20 cellular contexts compared by ENCODE assay signal in genomic region chr12:32049956-32050355, GRCh38. TPM values are rescaled to one million over a fixed set of nuclear protein-coding genes. Genes with fewer than 3 reads are reported as not detected.
DNase-seq lines count a peak whose midpoint lies in the region; ATAC-seq and TF ChIP-seq lines count a peak whose summit lies in the region.
"Had no signal": no experiment of that assay in that cellular context is flagged by ENCODE, and none has a peak within 500 bp of the region (broad histone marks: within the 10 kb centered on the region; RNA-seq: fewer than 3 reads in every experiment).

No MANE protein-coding gene starts in this region.

- H3K9me3 ChIP-seq in Panc1 (ENCODE audit: control insufficient read depth, insufficient read depth, low read depth, low read length) (peaks cover 14% of the 10 kb centered on the region; the same call in 1 of the 2 replicates), SK-N-SH (no peaks in the 10 kb centered on the region)
- H3K9me3 ChIP-seq: SJCRH30 had no signal

- no TSS peak for BruUV-seq in Panc1 (replicated peaks; lab: Mats Ljungman, UMichigan)

- H3K36me3 ChIP-seq in Panc1 (ENCODE audit: control insufficient read depth, insufficient read depth, low read length) = no peaks in the 10 kb centered on the region
- H3K36me3 ChIP-seq in SK-N-SH (replicated peaks in 1 of 2; ENCODE audit: control insufficient read depth in 1 of 2, insufficient read depth in 2 of 2, low read length in 1 of 2) = no peaks in the 10 kb centered on the region
- H3K36me3 ChIP-seq: SJCRH30 had no signal

- H3K79me2 ChIP-seq in SK-N-SH (ENCODE audit: insufficient read depth) = no peaks in the 10 kb centered on the region

- H3K9ac ChIP-seq in SK-N-SH = no peak overlapping the region

- no peak overlapping the region for H2AFZ ChIP-seq in SK-N-SH (ENCODE audit: low read depth)

- no peak for TF ChIP-seq RAD21 in SK-N-SH (IDR thresholded peaks at IDR 0.05; ENCODE audit: low read length)

- WGBS in SK-N-SH (ENCODE audit: low lambda C conversion rate) = 82% methylated on average over 2 of the region's 2 CpGs

- TF ChIP-seq CTCF in Panc1 (IDR thresholded peaks at IDR 0.05) = no peak
- no peak for TF ChIP-seq CTCF in fibroblast of villous mesenchyme (IDR thresholded peaks at IDR 0.05; ENCODE audit: insufficient read depth, low read depth, low read length)
- no peak for TF ChIP-seq CTCF in SK-N-SH (IDR thresholded peaks at IDR 0.05)

- no peak for ATAC-seq in Panc1
- ATAC-seq: GM12878 had no signal

- CTCF ChIA-PET in HEK293T (lab: Yijun Ruan, JAX) (no interaction called here), Panc1 (lab: Charles Lee) (no interaction called here), SK-N-SH (lab: Yijun Ruan, JAX) (interaction anchor here (0.6 kb wide), 1 partner anchor 387 kb away, joined by 3 read pairs; no protein-coding TSS in a partner anchor)

- H3K4me3 ChIP-seq in Panc1 (ENCODE audit: low read depth in 2 of 2, low read length in 2 of 2) = no peak overlapping the region
- H3K4me3 ChIP-seq in fibroblast of villous mesenchyme (ENCODE audit: low read depth, low read length) = no peak overlapping the region
- no peak overlapping the region for H3K4me3 ChIP-seq in SK-N-SH (ENCODE audit: low read depth in 2 of 2, low read length in 1 of 2)
- H3K4me3 ChIP-seq: GM12878, SJCRH30 had no signal

- no peak overlapping the region for H3K4me2 ChIP-seq in SK-N-SH

- in situ Hi-C loops in Panc1 (cut with HindIII; ENCODE audit: low pct_unique_long_range_greater_than_20kb, low sequenced_read_pairs) = no loop called here

- DNase-seq in H4 (ENCODE audit: low spot score) = peak; percentile 85
- no peak for DNase-seq in HEK293T (ENCODE audit: extremely low spot score)
- DNase-seq in Panc1 (ENCODE audit: low read depth, low spot score) = no peak
- peak; percentile 53 for DNase-seq in fibroblast of villous mesenchyme (ENCODE audit: low read depth)
- DNase-seq in T-helper 2 cell = no peak
- no peak for DNase-seq in stimulated activated CD4-positive, alpha-beta T cell treated with anti-CD3 and anti-CD28 coated beads, Interleukin-2, amount 100 ng/mL, for 48 hours
- DNase-seq in SK-N-SH = no peak
- DNase-seq: CD4-positive, alpha-beta T cell; DMS79; GDM1; KBM-7; NCI-H1092; NCI-H1694; NCI-H2107; NCI-H226; NCI-H526; SJCRH30; SW 1271 had no signal

- intact Hi-C loops in Panc1 (cut with micrococcal nuclease; ENCODE audit: unreplicated experiment) = no loop called here

- no peaks in the 10 kb centered on the region for H4K20me1 ChIP-seq in SK-N-SH (ENCODE audit: insufficient read depth)

- H3F3A ChIP-seq in SK-N-SH (replicated peaks; ENCODE audit: insufficient read depth) = peaks cover 3% of the 10 kb centered on the region

- H3K4me1 ChIP-seq in Panc1 (ENCODE audit: control insufficient read depth, insufficient read depth, low read length) = 0 out of 2 replicates have a peak, but pooled peaks cover 6% of the 10 kb centered on the region
- H3K4me1 ChIP-seq in SK-N-SH (ENCODE audit: control insufficient read depth in 1 of 2, insufficient read depth in 2 of 2, low read depth in 1 of 2, low read length in 1 of 2) = no peaks in the 10 kb centered on the region
- H3K4me1 ChIP-seq: SJCRH30 had no signal

- POLR2A ChIA-PET in HEK293T (lab: Yijun Ruan, JAX) = no interaction called here
- POLR2A ChIA-PET in Panc1 (lab: Charles Lee) = no interaction called here
- POLR2A ChIA-PET in SK-N-SH (lab: Yijun Ruan, JAX) = no interaction called here

- no peaks in the 10 kb centered on the region for H3K27me3 ChIP-seq in Panc1 (ENCODE audit: control insufficient read depth, insufficient read depth, low read length)
- no peaks in the 10 kb centered on the region for H3K27me3 ChIP-seq in SK-N-SH (ENCODE audit: insufficient read depth)
- H3K27me3 ChIP-seq: SJCRH30 had no signal

- no peaks in the 10 kb centered on the region for H3K9me2 ChIP-seq in SK-N-SH

- no peak for TF ChIP-seq EP300 in SK-N-SH (IDR thresholded peaks at IDR 0.05; ENCODE audit: borderline replicate concordance in 1 of 2, low read depth in 1 of 2, low read length in 1 of 2)

- H3K27ac ChIP-seq in Panc1 (ENCODE audit: low read length) = peak overlapping the region; percentile 52
- H3K27ac ChIP-seq in SK-N-SH (ENCODE audit: low read depth in 2 of 2, low read length in 1 of 2) = no peak overlapping the region
- H3K27ac ChIP-seq: RWPE1, SJCRH30 had no signal

TF ChIP-seq in HEK293T, 16 proteins besides CTCF, POLR2A, EP300 and RAD21:
- TF ChIP-seq ELF4 (IDR thresholded peaks at IDR 0.05) = no peak
- TF ChIP-seq, protein P1, sequence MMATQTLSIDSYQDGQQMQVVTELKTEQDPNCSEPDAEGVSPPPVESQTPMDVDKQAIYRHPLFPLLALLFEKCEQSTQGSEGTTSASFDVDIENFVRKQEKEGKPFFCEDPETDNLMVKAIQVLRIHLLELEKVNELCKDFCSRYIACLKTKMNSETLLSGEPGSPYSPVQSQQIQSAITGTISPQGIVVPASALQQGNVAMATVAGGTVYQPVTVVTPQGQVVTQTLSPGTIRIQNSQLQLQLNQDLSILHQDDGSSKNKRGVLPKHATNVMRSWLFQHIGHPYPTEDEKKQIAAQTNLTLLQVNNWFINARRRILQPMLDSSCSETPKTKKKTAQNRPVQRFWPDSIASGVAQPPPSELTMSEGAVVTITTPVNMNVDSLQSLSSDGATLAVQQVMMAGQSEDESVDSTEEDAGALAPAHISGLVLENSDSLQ (IDR thresholded peaks at IDR 0.05) = peak; percentile 31; the same call in 1 of the 2 replicates

TF ChIP-seq in SK-N-SH, 30 proteins besides CTCF, POLR2A, EP300 and RAD21 (continues in another document):
- TF ChIP-seq RCOR1 (IDR thresholded peaks at IDR 0.05; ENCODE audit: low read length) = no peak
- TF ChIP-seq TEAD4 (IDR thresholded peaks at IDR 0.05; ENCODE audit: borderline replicate concordance, insufficient read depth) = no peak
- no peak for TF ChIP-seq PBX3 (IDR thresholded peaks at IDR 0.05)
- TF ChIP-seq USF1 (IDR thresholded peaks at IDR 0.05; ENCODE audit: borderline replicate concordance, low read depth) = no peak
- no peak for TF ChIP-seq JUND (IDR thresholded peaks at IDR 0.05)
- no peak for TF ChIP-seq TAF1 (IDR thresholded peaks at IDR 0.05; ENCODE audit: borderline replicate concordance, low read depth, low read length)
- no peak for TF ChIP-seq ELF1 (IDR thresholded peaks at IDR 0.05)
- TF ChIP-seq YY1 (IDR thresholded peaks at IDR 0.05; ENCODE audit: low read depth) = no peak
- TF ChIP-seq POLR2AphosphoS5 (IDR thresholded peaks at IDR 0.05; ENCODE audit: low read depth, low read length) = no peak
- no peak for TF ChIP-seq NRF1 (IDR thresholded peaks at IDR 0.05; ENCODE audit: low read depth, low read length)
- no peak for TF ChIP-seq GATA2 (CRISPR knock-in tag; IDR thresholded peaks at IDR 0.05)
- TF ChIP-seq MXI1 (IDR thresholded peaks at IDR 0.05; ENCODE audit: low read depth, low read length) = no peak
- TF ChIP-seq NFIC (IDR thresholded peaks at IDR 0.05; ENCODE audit: borderline replicate concordance) = no peak
- TF ChIP-seq, protein P2, sequence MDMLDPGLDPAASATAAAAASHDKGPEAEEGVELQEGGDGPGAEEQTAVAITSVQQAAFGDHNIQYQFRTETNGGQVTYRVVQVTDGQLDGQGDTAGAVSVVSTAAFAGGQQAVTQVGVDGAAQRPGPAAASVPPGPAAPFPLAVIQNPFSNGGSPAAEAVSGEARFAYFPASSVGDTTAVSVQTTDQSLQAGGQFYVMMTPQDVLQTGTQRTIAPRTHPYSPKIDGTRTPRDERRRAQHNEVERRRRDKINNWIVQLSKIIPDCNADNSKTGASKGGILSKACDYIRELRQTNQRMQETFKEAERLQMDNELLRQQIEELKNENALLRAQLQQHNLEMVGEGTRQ (IDR thresholded peaks at IDR 0.05; ENCODE audit: borderline replicate concordance, low read depth, low read length) = no peak
- no peak for TF ChIP-seq IRF3 (IDR thresholded peaks at IDR 0.05; ENCODE audit: low read depth, low read length)

RNA-seq across cellular contexts. Expression of gene BICD1, which starts 56.7 kb away (rescaled TPM):
- total RNA-seq in H4 (2014; rRNA removed; shearing (Covaris generic)) = 10.0 and 10.6 TPM in 2 replicates
- total RNA-seq in Panc1 (2021; ENCODE audit: unreplicated experiment) = 40.0 TPM
- 20.4 TPM for polyA plus RNA-seq in Panc1 (2012; ENCODE audit: insufficient read length)
- 18.4 and 24.6 TPM in 2 replicates for total RNA-seq in fibroblast of villous mesenchyme
- 12.1 and 13.2 TPM in 2 replicates for polyA plus RNA-seq in SK-N-SH (2012; rRNA removed)
- 11.8 and 12.8 TPM in 2 replicates for polyA plus RNA-seq in SK-N-SH (2012; cell fraction: cytosol; rRNA removed)
- 37.6 and 42.3 TPM in 2 replicates for polyA plus RNA-seq in SK-N-SH (2012; cell fraction: nucleus; rRNA removed)

Comparison
In these comparisons a context has a peak if more than half of its experiments do, and no peak if none do; other contexts are left out.
1. DNase-seq: peak in H4 (single experiment) and fibroblast of villous mesenchyme (single experiment); none in HEK293T (single experiment), Panc1 (single experiment), T-helper 2 cell (0 of 5), stimulated activated CD4-positive, alpha-beta T cell treated with anti-CD3 and anti-CD28 coated beads, Interleukin-2, amount 100 ng/mL, for 48 hours (0 of 2) and SK-N-SH (single experiment).